In the genomic region with DNA sequence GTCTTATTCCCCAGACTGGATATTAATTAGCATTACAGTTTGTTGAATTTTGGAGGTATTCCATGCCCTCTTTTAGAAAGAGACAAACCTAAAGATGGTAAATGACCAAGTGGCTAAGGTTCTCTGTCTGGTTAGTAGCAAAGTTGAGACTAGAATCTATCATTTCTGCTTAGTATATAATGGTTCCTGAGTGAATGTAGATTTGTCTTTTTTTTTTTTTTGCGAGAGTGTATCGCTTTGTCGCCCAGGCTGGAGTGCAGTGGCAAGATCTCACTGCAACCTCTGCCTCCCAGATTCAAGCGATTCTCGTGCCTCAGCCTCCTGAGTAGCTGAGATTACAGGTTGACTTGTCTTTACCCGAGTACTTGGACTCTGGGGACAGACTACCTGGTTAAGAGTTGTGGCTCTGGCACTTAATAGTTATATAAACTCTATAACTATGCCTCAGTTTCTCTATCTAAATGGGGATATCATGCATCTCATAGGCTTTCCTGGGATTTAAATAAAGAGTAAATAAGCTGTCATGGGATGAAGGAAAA, we compare ENCODE assay signal across 11 cellular contexts. TPM values are rescaled to one million over a fixed set of nuclear protein-coding genes. Genes with fewer than 3 reads are reported as not detected.
DNase-seq lines count a peak whose midpoint lies in the region; ATAC-seq, FAIRE-seq and TF ChIP-seq lines count a peak whose summit lies in the region.
"Had no signal": no experiment of that assay in that cellular context is flagged by ENCODE, and none has a peak within 500 bp of the region (broad histone marks: within the 10 kb centered on the region; RNA-seq: fewer than 3 reads in every experiment).

No MANE protein-coding gene starts in this region.

- H2AFZ ChIP-seq in SK-N-SH (ENCODE audit: low read depth) = no peak overlapping the region
- no peak overlapping the region for H2AFZ ChIP-seq in neural progenitor cell (replicated peaks)

- intact Hi-C loops in dorsolateral prefrontal cortex (cut with DNase I) = loop anchor here in 1 of 2 donors (5.0 kb wide), 3 partner anchors 51 to 251 kb away; partner anchors contain the start of genes KBTBD6, MTRF1 and WBP4

- TF ChIP-seq RAD21 in SK-N-SH (IDR thresholded peaks at IDR 0.05; ENCODE audit: low read length) = no peak

- POLR2A ChIA-PET in SK-N-SH (lab: Yijun Ruan, JAX) = no interaction called here

- peaks cover 20% of the 10 kb centered on the region for H3K36me3 Mint-ChIP-seq in neural progenitor cell
- H3K36me3 Mint-ChIP-seq: IgD-negative memory B cell had no signal

- H3K9me3 ChIP-seq in SK-N-SH = no peaks in the 10 kb centered on the region
- H3K9me3 ChIP-seq in neural progenitor cell (ENCODE audit: low read depth) = no peaks in the 10 kb centered on the region

- no peak for DNase-seq in SK-N-SH
- DNase-seq in NCI-H526 treated with DMSO at 0.1 percent for 48 hours (lab: John Stamatoyannopoulos, UW) = peak; percentile 34
- DNase-seq in dorsolateral prefrontal cortex = no peak
- DNase-seq in neural progenitor cell (ENCODE audit: low spot score) = no peak
- no peak for DNase-seq in NCI-H82 (lab: John Stamatoyannopoulos, UW)
- DNase-seq in D721Med (ENCODE audit: insufficient read length, low spot score) = no peak
- DNase-seq: activated CD4-positive, alpha-beta T cell treated with anti-CD3 and anti-CD28 coated beads for 48 hours; GOT3 had no signal

- H3K9me2 ChIP-seq in SK-N-SH = no peaks in the 10 kb centered on the region

- H3K4me1 ChIP-seq in SK-N-SH (ENCODE audit: control insufficient read depth in 1 of 2, insufficient read depth in 2 of 2, low read depth in 1 of 2, low read length in 1 of 2) = peaks cover 3 to 18% of the 10 kb centered on the region in 2 experiments
- H3K4me1 ChIP-seq in neural progenitor cell = peaks cover 29% of the 10 kb centered on the region

- no peak for TF ChIP-seq CTCF in SK-N-SH (IDR thresholded peaks at IDR 0.05)
- TF ChIP-seq CTCF in dorsolateral prefrontal cortex (IDR thresholded peaks at IDR 0.05 in 54 of 56, conservative IDR thresholded peaks at IDR 0.05 in 2 of 56; ENCODE audit: low read depth in 1 of 56, partially characterized antibody in 56 of 56) = no peak
- no peak for TF ChIP-seq CTCF in neural progenitor cell (IDR thresholded peaks at IDR 0.05)
- no peak for TF ChIP-seq CTCF in D721Med (IDR thresholded peaks at IDR 0.05; ENCODE audit: insufficient read depth, missing control alignments)

- CTCF ChIA-PET in SK-N-SH (lab: Yijun Ruan, JAX) = interaction anchor here (1.2 kb wide), 1 partner anchor 20 kb away, joined by 4 read pairs; no protein-coding TSS in a partner anchor

- H3K9ac ChIP-seq in SK-N-SH (peak overlapping the region; percentile 95; the same call in 1 of the 2 replicates), neural progenitor cell (no peak overlapping the region)

- no peaks in the 10 kb centered on the region for H3K27me3 ChIP-seq in SK-N-SH (ENCODE audit: insufficient read depth)
- H3K27me3 ChIP-seq in dorsolateral prefrontal cortex = no peaks in the 10 kb centered on the region
- no peaks in the 10 kb centered on the region for H3K27me3 ChIP-seq in neural progenitor cell

- H3K27ac ChIP-seq in SK-N-SH (ENCODE audit: low read depth in 2 of 2, low read length in 1 of 2) (no peak overlapping the region), dorsolateral prefrontal cortex (no peak overlapping the region), neural progenitor cell (no peak overlapping the region)

- FAIRE-seq in D721Med (lab: Jason Lieb, UNC) = no peak

- H3K9me3 Mint-ChIP-seq in neural progenitor cell = no peaks in the 10 kb centered on the region
- H3K9me3 Mint-ChIP-seq: IgD-negative memory B cell had no signal

- no peak for TF ChIP-seq EP300 in SK-N-SH (IDR thresholded peaks at IDR 0.05; ENCODE audit: borderline replicate concordance in 1 of 2, low read depth in 1 of 2, low read length in 1 of 2)

- H3K4me3 ChIP-seq in SK-N-SH (ENCODE audit: low read depth in 2 of 2, low read length in 1 of 2) = peak overlapping the region in 1 of 2 experiments; percentile 88; a peak in 1 of 4 replicates
- peak overlapping the region in 31 of 59 donors; percentile 6 to 100 (median 96) for H3K4me3 ChIP-seq in dorsolateral prefrontal cortex
- H3K4me3 ChIP-seq in neural progenitor cell = peak overlapping the region; percentile 84

- H3K27me3 Mint-ChIP-seq in neural progenitor cell (ENCODE audit: insufficient read depth, low read depth) = peaks cover 2% of the 10 kb centered on the region
- H3K27me3 Mint-ChIP-seq: IgD-negative memory B cell had no signal

- peak overlapping the region; percentile 72 for H3K4me3 Mint-ChIP-seq in neural progenitor cell

- H3K27ac Mint-ChIP-seq in neural progenitor cell = no peak overlapping the region

- peaks cover 35% of the 10 kb centered on the region for H3K4me1 Mint-ChIP-seq in neural progenitor cell

- H3K79me2 ChIP-seq in SK-N-SH (ENCODE audit: insufficient read depth) (peaks cover 75% of the 10 kb centered on the region), neural progenitor cell (ENCODE audit: low read depth) (peaks cover 78% of the 10 kb centered on the region)

- H4K20me1 ChIP-seq in SK-N-SH (ENCODE audit: insufficient read depth) (peaks cover 41% of the 10 kb centered on the region), neural progenitor cell (ENCODE audit: low read depth) (peaks cover 68% of the 10 kb centered on the region)

- H3F3A ChIP-seq in SK-N-SH (replicated peaks; ENCODE audit: insufficient read depth) = peaks cover 8% of the 10 kb centered on the region
- peaks cover 25% of the 10 kb centered on the region for H3F3A ChIP-seq in neural progenitor cell (ENCODE audit: low read depth)

- H3K36me3 ChIP-seq in SK-N-SH (replicated peaks in 1 of 2; ENCODE audit: control insufficient read depth in 1 of 2, insufficient read depth in 2 of 2, low read length in 1 of 2) = peaks cover 0 to 18% of the 10 kb centered on the region in 2 experiments
- peaks cover 6% of the 10 kb centered on the region for H3K36me3 ChIP-seq in neural progenitor cell

- H3K4me2 ChIP-seq in SK-N-SH (peak overlapping the region; percentile 69; the same call in 1 of the 2 replicates), neural progenitor cell (peak overlapping the region; percentile 84)

- WGBS in SK-N-SH (ENCODE audit: low lambda C conversion rate) = 95% methylated on average over 6 of the region's 6 CpGs

- ATAC-seq in SK-N-SH treated with all-trans-retinoic acid at 6 μM for 48 hours (no peak), GM19328 (IDR thresholded peaks at IDR 0.05; ENCODE audit: unreplicated experiment) (no peak)

TF ChIP-seq in SK-N-SH, 30 proteins besides CTCF, POLR2A, EP300 and RAD21:
- TF ChIP-seq PBX3 (IDR thresholded peaks at IDR 0.05) = no peak
- TF ChIP-seq FOXJ3 (CRISPR knock-in tag; IDR thresholded peaks at IDR 0.05) = no peak
TF ChIP-seq in SK-N-SH: peak in this region for 0.

TF ChIP-seq in SK-N-SH treated with all-trans-retinoic acid at 6 μM for 48 hours, 23 proteins besides CTCF, POLR2A, EP300 and RAD21:
- TF ChIP-seq PPARA (CRISPR knock-in tag; IDR thresholded peaks at IDR 0.05; ENCODE audit: borderline replicate concordance) (no peak), ZNF565 (CRISPR knock-in tag; conservative IDR thresholded peaks at IDR 0.05; ENCODE audit: low read depth) (no peak), RARB (CRISPR knock-in tag; IDR thresholded peaks at IDR 0.05) (no peak), ZFP30 (CRISPR knock-in tag; IDR thresholded peaks at IDR 0.05) (no peak), ZFP3 (CRISPR knock-in tag; IDR thresholded peaks at IDR 0.05) (no peak), TCF4 (CRISPR knock-in tag; IDR thresholded peaks at IDR 0.05; ENCODE audit: borderline replicate concordance) (no peak), CSRNP3 (CRISPR knock-in tag; IDR thresholded peaks at IDR 0.05) (no peak), ZNF70 (CRISPR knock-in tag; IDR thresholded peaks at IDR 0.05) (no peak), ZC3H10 (CRISPR knock-in tag; IDR thresholded peaks at IDR 0.05) (no peak), ESRRG (CRISPR knock-in tag; IDR thresholded peaks at IDR 0.05) (no peak), ZNF8 (CRISPR knock-in tag; IDR thresholded peaks at IDR 0.05) (no peak)
- TF ChIP-seq, protein P1, sequence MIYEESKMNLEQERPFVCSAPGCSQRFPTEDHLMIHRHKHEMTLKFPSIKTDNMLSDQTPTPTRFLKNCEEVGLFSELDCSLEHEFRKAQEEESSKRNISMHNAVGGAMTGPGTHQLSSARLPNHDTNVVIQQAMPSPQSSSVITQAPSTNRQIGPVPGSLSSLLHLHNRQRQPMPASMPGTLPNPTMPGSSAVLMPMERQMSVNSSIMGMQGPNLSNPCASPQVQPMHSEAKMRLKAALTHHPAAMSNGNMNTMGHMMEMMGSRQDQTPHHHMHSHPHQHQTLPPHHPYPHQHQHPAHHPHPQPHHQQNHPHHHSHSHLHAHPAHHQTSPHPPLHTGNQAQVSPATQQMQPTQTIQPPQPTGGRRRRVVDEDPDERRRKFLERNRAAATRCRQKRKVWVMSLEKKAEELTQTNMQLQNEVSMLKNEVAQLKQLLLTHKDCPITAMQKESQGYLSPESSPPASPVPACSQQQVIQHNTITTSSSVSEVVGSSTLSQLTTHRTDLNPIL (CRISPR knock-in tag; IDR thresholded peaks at IDR 0.05; ENCODE audit: low read depth) = no peak

RNA-seq across cellular contexts. Expression of gene NAA16, which starts 2.7 kb away (rescaled TPM):
- 4.4 and 7.4 TPM in 2 replicates for polyA plus RNA-seq in SK-N-SH (2012; rRNA removed)
- polyA plus RNA-seq in SK-N-SH (2012; cell fraction: cytosol; rRNA removed) = 5.3 and 5.6 TPM in 2 replicates
- polyA plus RNA-seq in SK-N-SH (2012; cell fraction: nucleus; rRNA removed) = 13.8 and 23.4 TPM in 2 replicates
- total RNA-seq in dorsolateral prefrontal cortex (10 to 100 TPM; 20.9 to 64.0 (median 31.6) TPM), neural progenitor cell (ENCODE audit: low replicate concordance) (40.7 and 45.3 TPM in 2 replicates)

RNA-seq across cellular contexts. Expression of gene MTRF1, which starts 50.4 kb away (rescaled TPM):
- polyA plus RNA-seq in SK-N-SH (2012; rRNA removed) = 9.2 and 13.6 TPM in 2 replicates
- 9.4 and 10.3 TPM in 2 replicates for polyA plus RNA-seq in SK-N-SH (2012; cell fraction: cytosol; rRNA removed)
- polyA plus RNA-seq in SK-N-SH (2012; cell fraction: nucleus; rRNA removed) = 15.6 and 38.9 TPM in 2 replicates
- 10 to 100 TPM in 113 of 120 experiments, 1 to 10 TPM in 7; 7.2 to 34.6 (median 15.6) TPM for total RNA-seq in dorsolateral prefrontal cortex
- total RNA-seq in neural progenitor cell (ENCODE audit: low replicate concordance) = 18.1 and 24.9 TPM in 2 replicates
